Comparison of ENCODE assay signal across 8 cellular contexts in the genomic region with DNA sequence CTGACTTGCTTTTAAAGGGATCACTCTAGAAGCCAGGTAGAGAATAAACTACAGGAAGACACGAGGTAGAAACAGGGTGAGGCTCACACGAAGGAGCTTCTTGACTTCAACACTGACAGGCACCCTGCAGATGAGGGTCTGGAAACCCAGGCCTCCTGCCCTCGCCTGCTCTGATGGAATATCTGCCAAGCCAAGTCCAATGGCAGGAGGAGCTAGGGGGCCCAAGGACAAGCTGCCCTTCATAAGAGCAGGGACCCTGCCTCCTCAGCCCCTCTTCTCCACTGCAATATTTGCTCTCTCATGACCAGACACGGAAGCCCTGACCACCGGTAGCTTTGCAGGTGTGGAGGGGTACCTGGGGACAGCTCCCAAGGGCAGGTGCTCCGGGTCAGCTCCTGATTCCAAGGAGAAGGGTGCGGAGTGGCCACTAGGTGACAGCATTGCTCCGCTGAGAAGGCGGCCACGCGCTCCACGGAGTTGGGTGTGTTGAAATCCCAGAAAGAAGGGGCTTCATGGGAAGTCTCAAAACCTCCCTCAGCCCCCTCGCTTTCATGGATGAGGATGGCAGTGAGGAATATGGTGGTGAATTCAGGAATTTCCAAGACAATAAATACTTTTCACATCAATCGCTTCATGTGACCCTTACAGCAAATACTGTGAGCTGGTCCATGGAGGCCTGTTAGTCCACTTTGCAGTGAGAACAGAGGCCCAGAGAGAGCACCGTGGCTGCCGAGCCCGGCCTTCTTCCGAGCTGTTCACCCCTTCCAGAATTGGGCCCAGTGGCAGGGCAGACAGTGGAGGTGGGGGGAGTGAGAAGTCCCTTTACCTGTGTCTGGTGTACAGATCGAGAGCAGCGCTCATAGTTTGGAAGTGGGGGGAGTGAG. TPM values are rescaled to one million over a fixed set of nuclear protein-coding genes. Genes with fewer than 3 reads are reported as not detected.
A peak's percentile ranks its signal among the peaks of the same experiment; 100 is the strongest.
DNase-seq lines count a peak whose midpoint lies in the region; ATAC-seq, FAIRE-seq and TF ChIP-seq lines count a peak whose summit lies in the region.

No MANE protein-coding gene starts in this region.

- FAIRE-seq in astrocyte (lab: Jason Lieb, UNC) (no peak), GM12892 (lab: Jason Lieb, UNC) (no peak)

- TF ChIP-seq CTCF in IMR-90 (conservative IDR thresholded peaks at IDR 0.05; ENCODE audit: low read depth, low read length) (peak; percentile 88), astrocyte (IDR thresholded peaks at IDR 0.05; ENCODE audit: insufficient read depth, low read depth, low read length) (peak; percentile 72)

- TF ChIP-seq RAD21 in IMR-90 (IDR thresholded peaks at IDR 0.05; ENCODE audit: low read length): peak; percentile 93

- H3K4me2 ChIP-seq in IMR-90 (ENCODE audit: low read depth, low read length) (no peak overlapping the region), astrocyte (ENCODE audit: low read length) (no peak overlapping the region)

- peaks cover 3% of the 10 kb centered on the region for H3K9me3 Mint-ChIP-seq in T-helper 2 cell treated with Interferon-gamma antibody and Interleukin-4, amounts not matched to agents 5 μg/mL and 100 μg/mL, for 36 hours
- H3K9me3 Mint-ChIP-seq in astrocyte (ENCODE audit: unreplicated experiment): no peaks in the 10 kb centered on the region

- DNase-seq in Caki2 (ENCODE audit: low read depth) (peak; percentile 47), IMR-90 (peak; percentile 25), astrocyte (ENCODE audit: low read depth) (no peak), iPS-NIHi7 (ENCODE audit: extremely low spot score) (peak; percentile 80), GM12892 (ENCODE audit: insufficient read length) (no peak)
- peak; percentile 24 for DNase-seq in T-helper 2 cell treated with Interferon-gamma antibody and Interleukin-4, amounts not matched to agents 5 μg/mL and 100 μg/mL, for 36 hours (ENCODE audit: low spot score)
- DNase-seq in stimulated activated CD4-positive, alpha-beta T cell treated with anti-CD3 and anti-CD28 coated beads, Interleukin-1b, Interleukin-23, amount 100 ng/mL, for 1 hour (ENCODE audit: low read depth in 2 of 2): peak; percentile 7 to 42

- ATAC-seq in IMR-90 (ENCODE audit: low read depth) (peak; percentile 85), GM18873 (IDR thresholded peaks at IDR 0.05; ENCODE audit: low FRiP score, unreplicated experiment) (no peak)

- H3K27ac ChIP-seq in IMR-90 (ENCODE audit: insufficient read depth, low read length) (no peak overlapping the region), astrocyte (ENCODE audit: low read depth, low read length) (no peak overlapping the region)

- H3K27me3 ChIP-seq in IMR-90 (ENCODE audit: control insufficient read depth, insufficient read depth, low read length) (peaks cover 2% of the 10 kb centered on the region; the same call in 1 of the 2 replicates), astrocyte (ENCODE audit: insufficient read depth, low read length) (peaks cover 7% of the 10 kb centered on the region)

- no peak overlapping the region for H3K9ac ChIP-seq in IMR-90 (ENCODE audit: low read depth, low read length)
- H3K9ac ChIP-seq in astrocyte (ENCODE audit: low read length): no peak overlapping the region

- POLR2A ChIA-PET in IMR-90 (lab: Charles Lee; ENCODE audit: unreplicated experiment): no interaction called here

- no peak overlapping the region for H3K27ac Mint-ChIP-seq in T-helper 2 cell treated with Interferon-gamma antibody and Interleukin-4, amounts not matched to agents 5 μg/mL and 100 μg/mL, for 36 hours
- H3K27ac Mint-ChIP-seq in astrocyte (ENCODE audit: unreplicated experiment): no peak overlapping the region

- H3K79me1 ChIP-seq in IMR-90 (ENCODE audit: low read depth in 1 of 2, low read length in 2 of 2): no peaks in the 10 kb centered on the region

- BruUV-seq in IMR-90 (replicated peaks; lab: Mats Ljungman, UMichigan): no TSS peak

- H2AK5ac ChIP-seq in IMR-90 (ENCODE audit: low read depth, low read length): no peak overlapping the region

- no peak overlapping the region for H3K4ac ChIP-seq in IMR-90 (ENCODE audit: low read depth, low read length)

- CTCF ChIA-PET in IMR-90 (lab: Yijun Ruan, JAX): interaction anchor here (0.7 to 1.9 kb wide), 9 partner anchors 9 to 278 kb away, joined by 3 to 13 read pairs (median 4); no protein-coding TSS in a partner anchor

- H2AFZ ChIP-seq in IMR-90 (replicated peaks; ENCODE audit: low read length, poor library complexity) (peak overlapping the region; percentile 76), astrocyte (ENCODE audit: low read depth, low read length) (no peak overlapping the region)

- no peak overlapping the region for H4K5ac ChIP-seq in IMR-90 (ENCODE audit: low read depth, low read length)

- no peak overlapping the region for H3K4me3 Mint-ChIP-seq in T-helper 2 cell treated with Interferon-gamma antibody and Interleukin-4, amounts not matched to agents 5 μg/mL and 100 μg/mL, for 36 hours
- H3K4me3 Mint-ChIP-seq in astrocyte (ENCODE audit: unreplicated experiment): no peak overlapping the region

- H3K4me1 ChIP-seq in IMR-90 (ENCODE audit: control insufficient read depth, insufficient read depth, low read length) (no peaks in the 10 kb centered on the region), astrocyte (ENCODE audit: insufficient read depth, low read length) (no peaks in the 10 kb centered on the region)

- intact Hi-C loops in IMR-90 (cut with micrococcal nuclease): loop anchor here (1.0 to 10.0 kb wide), 4 partner anchors 83 to 497 kb away; no protein-coding TSS in a partner anchor

- H3K27me3 Mint-ChIP-seq in T-helper 2 cell treated with Interferon-gamma antibody and Interleukin-4, amounts not matched to agents 5 μg/mL and 100 μg/mL, for 36 hours (ENCODE audit: low read depth): peaks cover 16% of the 10 kb centered on the region
- peaks cover 48% of the 10 kb centered on the region for H3K27me3 Mint-ChIP-seq in astrocyte (ENCODE audit: low read depth, unreplicated experiment)

- H4K8ac ChIP-seq in IMR-90 (ENCODE audit: low read depth in 2 of 2, low read length in 2 of 2): no peak overlapping the region

- no peak overlapping the region for H3K18ac ChIP-seq in IMR-90 (ENCODE audit: low read depth, low read length)

- H4K91ac ChIP-seq in IMR-90 (ENCODE audit: insufficient read depth, low read depth, low read length): no peak overlapping the region

- 0% methylated on average over 2 of the region's 20 CpGs; no CpG with 5 or more reads in 1 of the 2 experiments for WGBS in IMR-90 (ENCODE audit: extremely low coverage in 2 of 2, insufficient read length in 1 of 2), 2 experiments

- H4K20me1 ChIP-seq in IMR-90 (ENCODE audit: insufficient read depth, low read length): no peaks in the 10 kb centered on the region
- no peaks in the 10 kb centered on the region for H4K20me1 ChIP-seq in astrocyte (ENCODE audit: insufficient read depth, low read length)

- peaks cover 1% of the 10 kb centered on the region for H3K4me1 Mint-ChIP-seq in T-helper 2 cell treated with Interferon-gamma antibody and Interleukin-4, amounts not matched to agents 5 μg/mL and 100 μg/mL, for 36 hours (ENCODE audit: low read depth)
- no peaks in the 10 kb centered on the region for H3K4me1 Mint-ChIP-seq in astrocyte (ENCODE audit: low read depth, unreplicated experiment)

- no peaks in the 10 kb centered on the region for H3K36me3 Mint-ChIP-seq in T-helper 2 cell treated with Interferon-gamma antibody and Interleukin-4, amounts not matched to agents 5 μg/mL and 100 μg/mL, for 36 hours (ENCODE audit: low read depth)
- no peaks in the 10 kb centered on the region for H3K36me3 Mint-ChIP-seq in astrocyte (ENCODE audit: low read depth, unreplicated experiment)

- H3K4me3 ChIP-seq in IMR-90 (ENCODE audit: insufficient read depth, low read depth, low read length) (no peak overlapping the region), astrocyte (ENCODE audit: insufficient read depth, low read depth, low read length) (no peak overlapping the region)

- H2BK20ac ChIP-seq in IMR-90 (ENCODE audit: low read depth, low read length): no peak overlapping the region

- H3K9me1 ChIP-seq in IMR-90 (ENCODE audit: insufficient read depth, low read length): no peaks in the 10 kb centered on the region

- H3K56ac ChIP-seq in IMR-90 (ENCODE audit: extremely low read depth, insufficient read depth, low read length): no peak overlapping the region

- no peak overlapping the region for H2BK120ac ChIP-seq in IMR-90 (ENCODE audit: low read depth, low read length)

- no peaks in the 10 kb centered on the region for H3K79me2 ChIP-seq in astrocyte (ENCODE audit: insufficient read depth, low read length)

- H3K14ac ChIP-seq in IMR-90 (replicated peaks; ENCODE audit: low read depth, low read length): no peak overlapping the region

- TF ChIP-seq POLR2A in IMR-90 (IDR thresholded peaks at IDR 0.05; ENCODE audit: low read depth, low read length) (no peak), GM12892 (IDR thresholded peaks at IDR 0.05; ENCODE audit: low read depth, low read length) (no peak)

- dilution Hi-C loops in IMR-90 (cut with HindIII; ENCODE audit: low sequenced_read_pairs, unreplicated experiment): no loop called here

- H3K9me3 ChIP-seq in IMR-90 (ENCODE audit: control insufficient read depth, insufficient read depth, low read length) (no peaks in the 10 kb centered on the region), astrocyte (ENCODE audit: insufficient read depth, low read depth, low read length) (no peaks in the 10 kb centered on the region)

- no peak overlapping the region for H2BK15ac ChIP-seq in IMR-90 (ENCODE audit: low read depth, low read length)

- in situ Hi-C loops in Caki2 (cut with HindIII; ENCODE audit: low pct_unique_long_range_greater_than_20kb, low sequenced_read_pairs) (no loop called here), IMR-90 (cut with MboI; ENCODE audit: low sequenced_read_pairs) (loop anchor here (5.0 to 10.0 kb wide), 2 partner anchors 225 to 277 kb away; no protein-coding TSS in a partner anchor)

- peak overlapping the region; percentile 61 for H2AK9ac ChIP-seq in IMR-90 (replicated peaks; ENCODE audit: low read depth, low read length, poor library complexity)

- no peak overlapping the region for H3K23ac ChIP-seq in IMR-90 (ENCODE audit: low read depth, low read length)

- no peak overlapping the region for H2BK5ac ChIP-seq in IMR-90 (ENCODE audit: low read depth, low read length, poor library complexity, severe bottlenecking)

- H3K36me3 ChIP-seq in IMR-90 (ENCODE audit: control insufficient read depth, insufficient read depth, low read length) (no peaks in the 10 kb centered on the region), astrocyte (ENCODE audit: insufficient read depth, low read length) (no peaks in the 10 kb centered on the region)

TF ChIP-seq in IMR-90, 13 proteins besides CTCF, POLR2A, EP300 and RAD21 (continues in another document):
- TF ChIP-seq NFE2L2 (IDR thresholded peaks at IDR 0.05; ENCODE audit: low read depth, low read length): no peak
- no peak for TF ChIP-seq CHD1 (IDR thresholded peaks at IDR 0.05; ENCODE audit: low read depth, low read length)
- TF ChIP-seq CEBPB (IDR thresholded peaks at IDR 0.05; ENCODE audit: low read depth, low read length): peak; percentile 64; the same call in 1 of the 2 replicates

RNA-seq across cellular contexts. Expression of a gene that starts 33.2 kb away (rescaled TPM):
- total RNA-seq in Caki2 (2014; rRNA removed; shearing (Covaris generic); ENCODE audit: low replicate concordance): not detected in 2 replicates
- total RNA-seq in IMR-90 (2012; rRNA removed) (not detected in 2 replicates), astrocyte (0.05 TPM in 1 of 2 replicates, not detected in the other)
- polyA plus RNA-seq in IMR-90 (2012; rRNA removed): not detected in 2 replicates
- polyA plus RNA-seq in IMR-90 (2012; cell fraction: cytosol; rRNA removed): not detected in 2 replicates
- polyA plus RNA-seq in IMR-90 (2012; cell fraction: nucleus; rRNA removed; ENCODE audit: low replicate concordance): not detected in 2 replicates
- polyA plus RNA-seq in GM12892 (2012; ENCODE audit: missing spikeins): not detected

Comparison
In these comparisons a context has a peak if more than half of its experiments do, and no peak if none do; other contexts are left out.
1. DNase-seq: peak in Caki2 (single experiment), IMR-90 (single experiment), T-helper 2 cell treated with Interferon-gamma antibody and Interleukin-4, amounts not matched to agents 5 μg/mL and 100 μg/mL, for 36 hours (single experiment), iPS-NIHi7 (single experiment) and stimulated activated CD4-positive, alpha-beta T cell treated with anti-CD3 and anti-CD28 coated beads, Interleukin-1b, Interleukin-23, amount 100 ng/mL, for 1 hour (2 of 2); none in astrocyte (single experiment) and GM12892 (single experiment).